In the genomic region with DNA sequence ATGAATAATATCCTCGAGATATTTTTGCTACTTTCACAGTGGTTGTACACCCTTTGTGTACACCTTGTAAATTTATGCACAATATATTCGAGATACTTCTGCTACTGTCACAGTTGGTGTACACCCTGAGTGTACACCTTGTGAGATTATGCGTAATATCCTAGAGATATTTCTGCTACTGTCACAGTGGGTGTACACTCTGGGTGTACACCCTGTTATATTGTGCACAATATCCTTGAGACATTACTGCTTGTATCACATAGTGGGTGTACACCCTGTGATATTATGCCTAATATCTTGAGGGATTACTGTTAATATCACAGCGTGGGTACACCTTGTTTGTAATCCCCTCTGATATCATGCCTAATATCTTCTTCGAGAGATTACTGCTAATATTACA, we compare ENCODE assay signal across 27 cellular contexts. TPM values are rescaled to one million over a fixed set of nuclear protein-coding genes. Genes with fewer than 3 reads are reported as not detected.
DNase-seq lines count a peak whose midpoint lies in the region; ATAC-seq, FAIRE-seq and TF ChIP-seq lines count a peak whose summit lies in the region.
"Had no signal": no experiment of that assay in that cellular context is flagged by ENCODE, and none has a peak within 500 bp of the region (broad histone marks: within the 10 kb centered on the region; RNA-seq: fewer than 3 reads in every experiment).

No MANE protein-coding gene starts in this region.

- H3K36me3 ChIP-seq in astrocyte (ENCODE audit: insufficient read depth, low read length), result no peaks in the 10 kb centered on the region
- H3K36me3 ChIP-seq: BLaER1 had no signal

- no peak overlapping the region for H3K4me3 Mint-ChIP-seq in activated CD4-positive, alpha-beta T cell treated with anti-CD3 and anti-CD28 coated beads for 36 hours
- no peak overlapping the region for H3K4me3 Mint-ChIP-seq in activated CD4-positive, alpha-beta T cell treated with anti-CD3 and anti-CD28 coated beads, Interleukin-2, amount 10 ng/mL, durations not matched to agents 7 days and 5 days
- H3K4me3 Mint-ChIP-seq in astrocyte (ENCODE audit: unreplicated experiment), result no peak overlapping the region
- H3K4me3 Mint-ChIP-seq in stimulated activated naive CD8-positive, alpha-beta T cell treated with anti-CD3 and anti-CD28 coated beads, Interleukin-15, amount 100 ng/mL, for 72 hours, result no peak overlapping the region
- H3K4me3 Mint-ChIP-seq: B cell; CD4-positive, CD25-positive, alpha-beta regulatory T cell; CD8-positive, alpha-beta T cell had no signal

- H3K4me3 ChIP-seq in astrocyte (ENCODE audit: insufficient read depth, low read depth, low read length), result no peak overlapping the region
- H3K4me3 ChIP-seq: BLaER1, GM12878, GM23248 had no signal

- POLR2A ChIA-PET in activated CD4-positive, alpha-beta T cell treated with anti-CD3 and anti-CD28 coated beads for 36 hours (lab: Charles Lee), result no interaction called here
- POLR2A ChIA-PET in activated CD4-positive, alpha-beta T cell treated with anti-CD3 and anti-CD28 coated beads, Interleukin-2, amount 10 ng/mL, durations not matched to agents 7 days and 5 days (lab: Charles Lee), result no interaction called here

- H3K4me2 ChIP-seq in astrocyte (ENCODE audit: low read length), result no peak overlapping the region
- H3K4me2 ChIP-seq: BLaER1 had no signal

- H3K9me3 Mint-ChIP-seq in activated CD4-positive, alpha-beta T cell treated with anti-CD3 and anti-CD28 coated beads for 36 hours (ENCODE audit: low read depth), result no peaks in the 10 kb centered on the region
- H3K9me3 Mint-ChIP-seq in activated CD4-positive, alpha-beta T cell treated with anti-CD3 and anti-CD28 coated beads, Interleukin-2, amount 10 ng/mL, durations not matched to agents 7 days and 5 days, result no peaks in the 10 kb centered on the region
- no peaks in the 10 kb centered on the region for H3K9me3 Mint-ChIP-seq in activated naive CD4-positive, alpha-beta T cell treated with anti-CD3 and anti-CD28 coated beads, Interleukin-2, amount 50 U/mL, for 72 hours
- no peaks in the 10 kb centered on the region for H3K9me3 Mint-ChIP-seq in astrocyte (ENCODE audit: unreplicated experiment)
- H3K9me3 Mint-ChIP-seq in stimulated activated naive CD8-positive, alpha-beta T cell treated with anti-CD3 and anti-CD28 coated beads, Interleukin-15, amount 100 ng/mL, for 72 hours, result no peaks in the 10 kb centered on the region
- H3K9me3 Mint-ChIP-seq: CD4-positive, CD25-positive, alpha-beta regulatory T cell; CD8-positive, alpha-beta T cell had no signal

- no peak for DNase-seq in activated CD4-positive, alpha-beta T cell treated with anti-CD3 and anti-CD28 coated beads for 36 hours
- no peak for DNase-seq in activated CD4-positive, alpha-beta T cell treated with anti-CD3 and anti-CD28 coated beads, Interleukin-2, amount 10 ng/mL, durations not matched to agents 7 days and 5 days
- no peak for DNase-seq in activated naive CD4-positive, alpha-beta T cell treated with anti-CD3 and anti-CD28 coated beads, Interleukin-2, amount 50 U/mL, for 72 hours (ENCODE audit: low spot score in 2 of 2)
- no peak for DNase-seq in activated naive CD4-positive, alpha-beta T cell treated with anti-CD3 and anti-CD28 coated beads, Interleukin-2, amount 50 U/mL, for 16 hours
- DNase-seq in astrocyte (ENCODE audit: low read depth) (no peak), OCI-M2 (lab: John Stamatoyannopoulos, UW; ENCODE audit: unreplicated experiment) (no peak), medulla oblongata (ENCODE audit: extremely low spot score) (no peak)
- no peak for DNase-seq in stimulated activated naive CD8-positive, alpha-beta T cell treated with anti-CD3 and anti-CD28 coated beads, Interleukin-15, amount 100 ng/mL, for 72 hours
- DNase-seq: Caco-2; CD4-positive, CD25-positive, alpha-beta regulatory T cell; CD8-positive, alpha-beta T cell; DMS 273 treated with DMSO at 0.1 percent for 48 hours; DMS79; EL; GDM1; GM23248; H7; HCEC 1CT had no signal

- H3K27me3 Mint-ChIP-seq in activated CD4-positive, alpha-beta T cell treated with anti-CD3 and anti-CD28 coated beads for 36 hours, result no peaks in the 10 kb centered on the region
- no peaks in the 10 kb centered on the region for H3K27me3 Mint-ChIP-seq in activated CD4-positive, alpha-beta T cell treated with anti-CD3 and anti-CD28 coated beads, Interleukin-2, amount 10 ng/mL, durations not matched to agents 7 days and 5 days
- no peaks in the 10 kb centered on the region for H3K27me3 Mint-ChIP-seq in astrocyte (ENCODE audit: low read depth, unreplicated experiment)
- no peaks in the 10 kb centered on the region for H3K27me3 Mint-ChIP-seq in stimulated activated naive CD8-positive, alpha-beta T cell treated with anti-CD3 and anti-CD28 coated beads, Interleukin-15, amount 100 ng/mL, for 72 hours
- H3K27me3 Mint-ChIP-seq: B cell had no signal

- H3K4me1 ChIP-seq in astrocyte (ENCODE audit: insufficient read depth, low read length), result no peaks in the 10 kb centered on the region
- H3K4me1 ChIP-seq: BLaER1, Caco-2 had no signal

- peak; percentile 41 for FAIRE-seq in astrocyte (lab: Jason Lieb, UNC)
- FAIRE-seq: A204.1, D721Med, GM12878, GM19239, H1 had no signal

- no peak overlapping the region for H3K27ac ChIP-seq in astrocyte (ENCODE audit: low read depth, low read length)
- H3K27ac ChIP-seq: 22Rv1, BLaER1, C4-2B, GM23248 had no signal

- no peak overlapping the region for H3K9ac ChIP-seq in astrocyte (ENCODE audit: low read length)
- H3K9ac ChIP-seq: BLaER1, GM23248 had no signal

- H2AFZ ChIP-seq in astrocyte (ENCODE audit: low read depth, low read length), result no peak overlapping the region
- H2AFZ ChIP-seq: GM23248 had no signal

- H4K20me1 ChIP-seq in astrocyte (ENCODE audit: insufficient read depth, low read length), result no peaks in the 10 kb centered on the region
- H4K20me1 ChIP-seq: BLaER1 had no signal

- ATAC-seq in activated CD4-positive, alpha-beta T cell treated with anti-CD3 and anti-CD28 coated beads for 36 hours, result peak; percentile 46
- peak; percentile 49 to 52 for ATAC-seq in activated naive CD4-positive, alpha-beta T cell treated with anti-CD3 and anti-CD28 coated beads, Interleukin-2, amount 50 U/mL, for 72 hours
- ATAC-seq in stimulated activated naive CD8-positive, alpha-beta T cell treated with anti-CD3 and anti-CD28 coated beads, Interleukin-15, amount 100 ng/mL, for 72 hours, result peak; percentile 43
- ATAC-seq: CD8-positive, alpha-beta T cell; GM12878 had no signal

- intact Hi-C loops in activated CD4-positive, alpha-beta T cell treated with anti-CD3 and anti-CD28 coated beads for 36 hours (cut with DNase I, micrococcal nuclease), result no loop called here

- no peak for TF ChIP-seq CTCF in astrocyte (IDR thresholded peaks at IDR 0.05; ENCODE audit: insufficient read depth, low read depth, low read length)

- no peaks in the 10 kb centered on the region for H3K27me3 ChIP-seq in astrocyte (ENCODE audit: insufficient read depth, low read length)
- H3K27me3 ChIP-seq: BLaER1 had no signal

- H3K9me3 ChIP-seq in astrocyte (ENCODE audit: insufficient read depth, low read depth, low read length), result no peaks in the 10 kb centered on the region
- H3K9me3 ChIP-seq: Caco-2 had no signal

- H3K4me1 Mint-ChIP-seq in activated CD4-positive, alpha-beta T cell treated with anti-CD3 and anti-CD28 coated beads for 36 hours, result no peaks in the 10 kb centered on the region
- no peaks in the 10 kb centered on the region for H3K4me1 Mint-ChIP-seq in activated CD4-positive, alpha-beta T cell treated with anti-CD3 and anti-CD28 coated beads, Interleukin-2, amount 10 ng/mL, durations not matched to agents 7 days and 5 days
- H3K4me1 Mint-ChIP-seq in astrocyte (ENCODE audit: low read depth, unreplicated experiment), result peaks cover 2% of the 10 kb centered on the region
- H3K4me1 Mint-ChIP-seq in stimulated activated naive CD8-positive, alpha-beta T cell treated with anti-CD3 and anti-CD28 coated beads, Interleukin-15, amount 100 ng/mL, for 72 hours, result no peaks in the 10 kb centered on the region
- H3K4me1 Mint-ChIP-seq: B cell; CD4-positive, CD25-positive, alpha-beta regulatory T cell had no signal

- H3K79me2 ChIP-seq in astrocyte (ENCODE audit: insufficient read depth, low read length), result no peaks in the 10 kb centered on the region

- no peaks in the 10 kb centered on the region for H3K36me3 Mint-ChIP-seq in activated CD4-positive, alpha-beta T cell treated with anti-CD3 and anti-CD28 coated beads for 36 hours (ENCODE audit: low read depth)
- no peaks in the 10 kb centered on the region for H3K36me3 Mint-ChIP-seq in activated CD4-positive, alpha-beta T cell treated with anti-CD3 and anti-CD28 coated beads, Interleukin-2, amount 10 ng/mL, durations not matched to agents 7 days and 5 days (ENCODE audit: low read depth)
- H3K36me3 Mint-ChIP-seq in activated naive CD4-positive, alpha-beta T cell treated with anti-CD3 and anti-CD28 coated beads, Interleukin-2, amount 50 U/mL, for 72 hours, result no peaks in the 10 kb centered on the region
- H3K36me3 Mint-ChIP-seq in astrocyte (ENCODE audit: low read depth, unreplicated experiment), result no peaks in the 10 kb centered on the region
- H3K36me3 Mint-ChIP-seq: CD4-positive, CD25-positive, alpha-beta regulatory T cell; CD8-positive, alpha-beta T cell had no signal

- no peak overlapping the region for H3K27ac Mint-ChIP-seq in activated CD4-positive, alpha-beta T cell treated with anti-CD3 and anti-CD28 coated beads for 36 hours
- no peak overlapping the region for H3K27ac Mint-ChIP-seq in activated CD4-positive, alpha-beta T cell treated with anti-CD3 and anti-CD28 coated beads, Interleukin-2, amount 10 ng/mL, durations not matched to agents 7 days and 5 days
- H3K27ac Mint-ChIP-seq in activated naive CD4-positive, alpha-beta T cell treated with anti-CD3 and anti-CD28 coated beads, Interleukin-2, amount 50 U/mL, for 72 hours, result no peak overlapping the region
- no peak overlapping the region for H3K27ac Mint-ChIP-seq in astrocyte (ENCODE audit: unreplicated experiment)
- no peak overlapping the region for H3K27ac Mint-ChIP-seq in stimulated activated naive CD8-positive, alpha-beta T cell treated with anti-CD3 and anti-CD28 coated beads, Interleukin-15, amount 100 ng/mL, for 72 hours
- H3K27ac Mint-ChIP-seq: B cell; CD4-positive, CD25-positive, alpha-beta regulatory T cell; CD8-positive, alpha-beta T cell had no signal

- CTCF ChIA-PET in activated CD4-positive, alpha-beta T cell treated with anti-CD3 and anti-CD28 coated beads for 36 hours (lab: Charles Lee), result no interaction called here
- CTCF ChIA-PET in activated CD4-positive, alpha-beta T cell treated with anti-CD3 and anti-CD28 coated beads, Interleukin-2, amount 10 ng/mL, durations not matched to agents 7 days and 5 days (lab: Charles Lee), result no interaction called here

RNA-seq across cellular contexts. Expression of a gene that starts 7.2 kb away (rescaled TPM):
- 10 to 100 TPM in 1 of 2 experiments, 1 to 10 TPM in 1; 9.8 to 11.4 TPM for total RNA-seq in activated CD4-positive, alpha-beta T cell treated with anti-CD3 and anti-CD28 coated beads for 36 hours
- total RNA-seq in activated CD4-positive, alpha-beta T cell treated with anti-CD3 and anti-CD28 coated beads, Interleukin-2, amount 10 ng/mL, durations not matched to agents 7 days and 5 days, result 1 to 10 TPM; 6.8 to 8.4 TPM
- 1 to 10 TPM; 5.2 to 6.7 TPM for total RNA-seq in activated naive CD4-positive, alpha-beta T cell treated with anti-CD3 and anti-CD28 coated beads, Interleukin-2, amount 50 U/mL, for 72 hours
- 3.5 and 3.7 TPM in 2 replicates for total RNA-seq in astrocyte
